In genomic region chr10:102626026-102626686, GRCh38 we compare ENCODE assay signal across 16 cellular contexts. TPM values are rescaled to one million over a fixed set of nuclear protein-coding genes. Genes with fewer than 3 reads are reported as not detected.
DNase-seq lines count a peak whose midpoint lies in the region; ATAC-seq and TF ChIP-seq lines count a peak whose summit lies in the region.
"Had no signal": no experiment of that assay in that cellular context is flagged by ENCODE, and none has a peak within 500 bp of the region (broad histone marks: within the 10 kb centered on the region; RNA-seq: fewer than 3 reads in every experiment).

No MANE protein-coding gene starts in this region.

- peak; percentile 54 for DNase-seq in RWPE2 (ENCODE audit: low spot score)
- DNase-seq in endothelial cell (ENCODE audit: low spot score): no peak
- no peak for DNase-seq in osteoblast (ENCODE audit: insufficient read length, low spot score, missing footprints)
- DNase-seq in tibial nerve (ENCODE audit: low spot score in 2 of 2): no peak
- no peak for DNase-seq in NCI-H1694 treated with DMSO at 0.1 percent for 48 hours (lab: John Stamatoyannopoulos, UW)
- no peak for DNase-seq in kidney tubule cell (ENCODE audit: low spot score)
- DNase-seq: activated naive CD8-positive, alpha-beta T cell treated with anti-CD3 and anti-CD28 coated beads, Interleukin-2, amount 50 U/mL, for 24 hours; Calu3; effector CD8-positive, alpha-beta T cell; NCI-H1092 treated with DMSO at 0.1 percent for 48 hours; NCI-H510A treated with DMSO at 0.1 percent for 48 hours; RPMI8226; stimulated activated CD4-positive, alpha-beta T cell treated with anti-CD3 and anti-CD28 coated beads, Interleukin-4, amount 100 ng/mL, for 4 hours had no signal

- TF ChIP-seq POLR2A in tibial nerve (IDR thresholded peaks at IDR 0.05): no peak

- peaks cover 53% of the 10 kb centered on the region for H3K4me1 ChIP-seq in RWPE2 (ENCODE audit: insufficient read depth, poor library complexity, severe bottlenecking)
- H3K4me1 ChIP-seq in osteoblast (ENCODE audit: insufficient read depth, low read length): peaks cover 73% of the 10 kb centered on the region
- H3K4me1 ChIP-seq in tibial nerve: peaks cover 3 to 93% (median 66%) of the 10 kb centered on the region in 4 donors

- H3K27ac ChIP-seq in RWPE2 (ENCODE audit: poor library complexity, severe bottlenecking): peak overlapping the region; percentile 97
- peak overlapping the region; percentile 76 for H3K27ac ChIP-seq in osteoblast (ENCODE audit: low read depth, low read length)
- H3K27ac ChIP-seq in tibial nerve: peak overlapping the region; percentile 2 to 95 (median 84)

- peaks cover 17% of the 10 kb centered on the region for H3K27me3 Mint-ChIP-seq in endothelial cell (ENCODE audit: unreplicated experiment)
- H3K27me3 Mint-ChIP-seq: activated naive CD8-positive, alpha-beta T cell treated with anti-CD3 and anti-CD28 coated beads, Interleukin-2, amount 50 U/mL, for 24 hours; stimulated activated naive CD8-positive, alpha-beta T cell treated with anti-CD3 and anti-CD28 coated beads, Interleukin-15, Interleukin-2, amounts not matched to agents 100 ng/mL and 50 ng/mL, for 24 hours had no signal

- H3K9me3 ChIP-seq in RWPE2 (ENCODE audit: severe bottlenecking): no peaks in the 10 kb centered on the region
- H3K9me3 ChIP-seq in osteoblast (ENCODE audit: low read depth, low read length): no peaks in the 10 kb centered on the region
- no peaks in the 10 kb centered on the region for H3K9me3 ChIP-seq in tibial nerve

- no peak overlapping the region for H3K4me3 ChIP-seq in RWPE2 (ENCODE audit: severe bottlenecking)
- no peak overlapping the region for H3K4me3 ChIP-seq in osteoblast (ENCODE audit: insufficient read depth, low read length)
- H3K4me3 ChIP-seq in tibial nerve: no peak overlapping the region

- no peak for ATAC-seq in RWPE2 (ENCODE audit: low read depth)
- ATAC-seq in HG02938 (IDR thresholded peaks at IDR 0.05; ENCODE audit: unreplicated experiment): no peak
- ATAC-seq: activated naive CD8-positive, alpha-beta T cell treated with anti-CD3 and anti-CD28 coated beads, Interleukin-2, amount 50 U/mL, for 24 hours; left lobe of liver had no signal

- no peak overlapping the region for H2AFZ ChIP-seq in osteoblast (ENCODE audit: low read length)

- WGBS in tibial nerve, 2 donors: 60 to 63% methylated on average over 10 of the region's 10 CpGs

- no peaks in the 10 kb centered on the region for H3K27me3 ChIP-seq in RWPE2 (ENCODE audit: insufficient read depth, poor library complexity, severe bottlenecking)
- H3K27me3 ChIP-seq in osteoblast (ENCODE audit: insufficient read depth, low read length): no peaks in the 10 kb centered on the region
- H3K27me3 ChIP-seq in tibial nerve: no peaks in the 10 kb centered on the region

- no peak overlapping the region for H3K4me3 Mint-ChIP-seq in endothelial cell (ENCODE audit: unreplicated experiment)
- H3K4me3 Mint-ChIP-seq: activated naive CD8-positive, alpha-beta T cell treated with anti-CD3 and anti-CD28 coated beads, Interleukin-2, amount 50 U/mL, for 24 hours; stimulated activated naive CD8-positive, alpha-beta T cell treated with anti-CD3 and anti-CD28 coated beads, Interleukin-15, Interleukin-2, amounts not matched to agents 100 ng/mL and 50 ng/mL, for 24 hours had no signal

- H4K20me1 ChIP-seq in osteoblast (ENCODE audit: insufficient read depth, low read length): no peaks in the 10 kb centered on the region

- H3K4me1 Mint-ChIP-seq in endothelial cell (ENCODE audit: unreplicated experiment): peaks cover 73% of the 10 kb centered on the region

- no peak for TF ChIP-seq CTCF in RWPE2 (IDR thresholded peaks at IDR 0.05; ENCODE audit: poor library complexity, severe bottlenecking)
- TF ChIP-seq CTCF in endothelial cell (IDR thresholded peaks at IDR 0.05; ENCODE audit: unreplicated experiment): no peak
- TF ChIP-seq CTCF in osteoblast (IDR thresholded peaks at IDR 0.05; ENCODE audit: extremely low read depth, low read depth, low read length): no peak
- TF ChIP-seq CTCF in tibial nerve (IDR thresholded peaks at IDR 0.05): no peak

- H3K79me2 ChIP-seq in osteoblast (ENCODE audit: insufficient read depth, low read length): no peaks in the 10 kb centered on the region

- peaks cover 22% of the 10 kb centered on the region for H3K36me3 Mint-ChIP-seq in endothelial cell (ENCODE audit: low read depth, unreplicated experiment)

- no peak overlapping the region for H3K4me2 ChIP-seq in osteoblast (ENCODE audit: insufficient read depth, low read length)

- H3K9me3 Mint-ChIP-seq in endothelial cell (ENCODE audit: unreplicated experiment): no peaks in the 10 kb centered on the region
- H3K9me3 Mint-ChIP-seq: activated naive CD8-positive, alpha-beta T cell treated with anti-CD3 and anti-CD28 coated beads, Interleukin-2, amount 50 U/mL, for 24 hours; stimulated activated naive CD8-positive, alpha-beta T cell treated with anti-CD3 and anti-CD28 coated beads, Interleukin-15, Interleukin-2, amounts not matched to agents 100 ng/mL and 50 ng/mL, for 24 hours had no signal

- peaks cover 5% of the 10 kb centered on the region; the same call in 1 of the 2 replicates for H3K36me3 ChIP-seq in RWPE2 (ENCODE audit: low read depth)
- H3K36me3 ChIP-seq in osteoblast (ENCODE audit: insufficient read depth, low read length): peaks cover 7% of the 10 kb centered on the region
- peaks cover 0 to 12% (median 0%) of the 10 kb centered on the region in 3 donors for H3K36me3 ChIP-seq in tibial nerve

- no peak for TF ChIP-seq EP300 in tibial nerve (IDR thresholded peaks at IDR 0.05)

- H3K27ac Mint-ChIP-seq in endothelial cell (ENCODE audit: unreplicated experiment): peak overlapping the region; percentile 81
- H3K27ac Mint-ChIP-seq: activated naive CD8-positive, alpha-beta T cell treated with anti-CD3 and anti-CD28 coated beads, Interleukin-2, amount 50 U/mL, for 24 hours; stimulated activated naive CD8-positive, alpha-beta T cell treated with anti-CD3 and anti-CD28 coated beads, Interleukin-15, Interleukin-2, amounts not matched to agents 100 ng/mL and 50 ng/mL, for 24 hours had no signal

RNA-seq across cellular contexts. Expression of gene TRIM8, which starts 18.1 kb away (rescaled TPM):
- total RNA-seq in endothelial cell (ENCODE audit: unreplicated experiment) (219 TPM), osteoblast (107 and 126 TPM in 2 replicates), tibial nerve (100 to 1,000 TPM; 156 to 206 (median 157) TPM)
